ENCODE assay signal across 16 cellular contexts in genomic region chr4:124633285-124633941, GRCh38.
"Had no signal": no experiment of that assay in that cellular context is flagged by ENCODE, and none has a peak within 500 bp of the region (broad histone marks: within the 10 kb centered on the region; RNA-seq: fewer than 3 reads in every experiment).

No MANE protein-coding gene starts in this region.

- H3K4me3 ChIP-seq: dorsolateral prefrontal cortex, esophagus squamous epithelium, lower lobe of right lung, sigmoid colon, thyroid gland had no signal

- H3K4me3 Mint-ChIP-seq: activated CD4-positive, alpha-beta T cell treated with anti-CD3 and anti-CD28 coated beads, Interleukin-2, amount 10 ng/mL, durations not matched to agents 7 days and 5 days; activated naive CD8-positive, alpha-beta T cell treated with anti-CD3 and anti-CD28 coated beads, Interleukin-2, amount 10 ng/mL, durations not matched to agents 7 days and 5 days; activated T-helper 1 cell treated with anti-CD3 and anti-CD28 coated beads, Interleukin-12 subunit alpha, Interleukin-12 subunit beta, Interleukin-2, Interleukin-4 antibody, amounts not matched to agents 30 ng/mL and 10 ng/mL and 1 ng/mL, durations not matched to agents 14 hours and 24 hours and 36 hours; mesothelial cell of epicardium; stimulated activated effector memory CD8-positive, alpha-beta T cell treated with anti-CD3 and anti-CD28 coated beads, Interleukin-12 subunit alpha, Interleukin-12 subunit beta, amount 100 ng/mL, for 72 hours; T-helper 2 cell treated with Interferon-gamma antibody and Interleukin-4, amounts not matched to agents 5 μg/mL and 100 μg/mL, for 36 hours had no signal

- H3K27ac Mint-ChIP-seq: activated CD4-positive, alpha-beta T cell treated with anti-CD3 and anti-CD28 coated beads, Interleukin-2, amount 10 ng/mL, durations not matched to agents 7 days and 5 days; activated naive CD8-positive, alpha-beta T cell treated with anti-CD3 and anti-CD28 coated beads, Interleukin-2, amount 10 ng/mL, durations not matched to agents 7 days and 5 days; activated T-helper 1 cell treated with anti-CD3 and anti-CD28 coated beads, Interleukin-12 subunit alpha, Interleukin-12 subunit beta, Interleukin-2, Interleukin-4 antibody, amounts not matched to agents 30 ng/mL and 10 ng/mL and 1 ng/mL, durations not matched to agents 14 hours and 24 hours and 36 hours; mesothelial cell of epicardium; stimulated activated effector memory CD8-positive, alpha-beta T cell treated with anti-CD3 and anti-CD28 coated beads, Interleukin-12 subunit alpha, Interleukin-12 subunit beta, amount 100 ng/mL, for 72 hours; T-helper 2 cell treated with Interferon-gamma antibody and Interleukin-4, amounts not matched to agents 5 μg/mL and 100 μg/mL, for 36 hours had no signal

- H3K4me1 ChIP-seq: lower lobe of right lung, sigmoid colon had no signal

- H3K9me3 Mint-ChIP-seq: activated CD4-positive, alpha-beta T cell treated with anti-CD3 and anti-CD28 coated beads, Interleukin-2, amount 10 ng/mL, durations not matched to agents 7 days and 5 days; activated naive CD8-positive, alpha-beta T cell treated with anti-CD3 and anti-CD28 coated beads, Interleukin-2, amount 10 ng/mL, durations not matched to agents 7 days and 5 days; activated T-helper 1 cell treated with anti-CD3 and anti-CD28 coated beads, Interleukin-12 subunit alpha, Interleukin-12 subunit beta, Interleukin-2, Interleukin-4 antibody, amounts not matched to agents 30 ng/mL and 10 ng/mL and 1 ng/mL, durations not matched to agents 14 hours and 24 hours and 36 hours; T-helper 2 cell treated with Interferon-gamma antibody and Interleukin-4, amounts not matched to agents 5 μg/mL and 100 μg/mL, for 36 hours had no signal

- H3K27me3 ChIP-seq: dorsolateral prefrontal cortex, esophagus squamous epithelium, sigmoid colon, thyroid gland had no signal

- H3K36me3 ChIP-seq: esophagus squamous epithelium, lower lobe of right lung, sigmoid colon, thyroid gland had no signal

- DNase-seq: activated CD4-positive, alpha-beta T cell treated with anti-CD3 and anti-CD28 coated beads, Interleukin-2, amount 10 ng/mL, durations not matched to agents 7 days and 5 days; activated CD4-positive, CD25-positive, alpha-beta regulatory T cell; activated naive CD8-positive, alpha-beta T cell treated with anti-CD3 and anti-CD28 coated beads, Interleukin-2, amount 10 ng/mL, durations not matched to agents 7 days and 5 days; aorta; dorsolateral prefrontal cortex; esophagus squamous epithelium; glutamatergic neuron; lower lobe of right lung; sigmoid colon; stimulated activated CD4-positive, alpha-beta T cell treated with anti-CD3 and anti-CD28 coated beads, Interleukin-2, amount 100 ng/mL, for 24 hours; SW 1271; thyroid gland had no signal

- H3K4me1 Mint-ChIP-seq: activated naive CD8-positive, alpha-beta T cell treated with anti-CD3 and anti-CD28 coated beads, Interleukin-2, amount 10 ng/mL, durations not matched to agents 7 days and 5 days; stimulated activated effector memory CD8-positive, alpha-beta T cell treated with anti-CD3 and anti-CD28 coated beads, Interleukin-12 subunit alpha, Interleukin-12 subunit beta, amount 100 ng/mL, for 72 hours had no signal

- H3K27ac ChIP-seq: dorsolateral prefrontal cortex, esophagus squamous epithelium, lower lobe of right lung, sigmoid colon, thyroid gland had no signal

- ATAC-seq: lower lobe of right lung; stimulated activated effector memory CD8-positive, alpha-beta T cell treated with anti-CD3 and anti-CD28 coated beads, Interleukin-12 subunit alpha, Interleukin-12 subunit beta, amount 100 ng/mL, for 72 hours had no signal

- H3K27me3 Mint-ChIP-seq: activated CD4-positive, alpha-beta T cell treated with anti-CD3 and anti-CD28 coated beads, Interleukin-2, amount 10 ng/mL, durations not matched to agents 7 days and 5 days had no signal

- H3K36me3 Mint-ChIP-seq: activated naive CD8-positive, alpha-beta T cell treated with anti-CD3 and anti-CD28 coated beads, Interleukin-2, amount 10 ng/mL, durations not matched to agents 7 days and 5 days; stimulated activated effector memory CD8-positive, alpha-beta T cell treated with anti-CD3 and anti-CD28 coated beads, Interleukin-12 subunit alpha, Interleukin-12 subunit beta, amount 100 ng/mL, for 72 hours had no signal

- H3K9me3 ChIP-seq: esophagus squamous epithelium, lower lobe of right lung, sigmoid colon, thyroid gland had no signal
